In the genomic region with DNA sequence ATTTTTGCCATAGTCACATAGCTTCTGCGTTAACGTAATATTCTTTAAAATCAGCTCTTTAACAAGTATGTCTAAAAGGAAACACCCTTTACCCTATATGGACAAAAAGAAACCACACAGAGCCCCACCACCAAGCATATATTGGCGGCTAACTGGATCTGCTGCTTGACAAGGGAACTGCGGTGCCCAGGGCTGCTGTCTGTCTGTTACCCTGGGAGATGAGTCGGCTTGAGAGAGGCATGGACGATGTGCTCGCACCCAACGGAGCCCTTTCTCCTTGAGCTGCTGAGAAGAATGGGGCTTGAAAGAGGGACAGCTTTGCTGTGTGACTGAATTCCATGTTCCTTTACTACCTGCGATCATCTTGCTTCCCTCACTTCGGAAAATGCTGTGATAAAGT, we compare ENCODE assay signal across 8 cellular contexts.
A peak's percentile ranks its signal among the peaks of the same experiment; 100 is the strongest.
DNase-seq lines count a peak whose midpoint lies in the region; ATAC-seq and TF ChIP-seq lines count a peak whose summit lies in the region.

No MANE protein-coding gene starts in this region.

- H3K27ac Mint-ChIP-seq in activated CD4-positive, alpha-beta T cell treated with anti-CD3 and anti-CD28 coated beads, Interleukin-2, amount 10 ng/mL, durations not matched to agents 7 days and 5 days, result no peak overlapping the region
- H3K27ac Mint-ChIP-seq in stimulated activated naive CD8-positive, alpha-beta T cell treated with anti-CD3 and anti-CD28 coated beads, Interleukin-15, Interleukin-2, amounts not matched to agents 100 ng/mL and 50 ng/mL, for 24 hours, result no peak overlapping the region

- CTCF ChIA-PET in activated CD4-positive, alpha-beta T cell treated with anti-CD3 and anti-CD28 coated beads, Interleukin-2, amount 10 ng/mL, durations not matched to agents 7 days and 5 days (lab: Charles Lee), result interaction anchor here (0.6 kb wide), 1 partner anchor 193 kb away, joined by 3 read pairs; no protein-coding TSS in a partner anchor

- H3K36me3 ChIP-seq in brain microvascular endothelial cell (replicated peaks), result no peaks in the 10 kb centered on the region

- no peak for TF ChIP-seq CTCF in brain microvascular endothelial cell (IDR thresholded peaks at IDR 0.05; ENCODE audit: low read depth, low read length, missing control alignments)

- H3K36me3 Mint-ChIP-seq in activated CD4-positive, alpha-beta T cell treated with anti-CD3 and anti-CD28 coated beads, Interleukin-2, amount 10 ng/mL, durations not matched to agents 7 days and 5 days (ENCODE audit: low read depth), result no peaks in the 10 kb centered on the region
- H3K36me3 Mint-ChIP-seq in stimulated activated naive CD8-positive, alpha-beta T cell treated with anti-CD3 and anti-CD28 coated beads, Interleukin-15, Interleukin-2, amounts not matched to agents 100 ng/mL and 50 ng/mL, for 24 hours (ENCODE audit: low read depth), result no peaks in the 10 kb centered on the region

- peaks cover 20% of the 10 kb centered on the region for H3K4me1 Mint-ChIP-seq in activated CD4-positive, alpha-beta T cell treated with anti-CD3 and anti-CD28 coated beads, Interleukin-2, amount 10 ng/mL, durations not matched to agents 7 days and 5 days
- H3K4me1 Mint-ChIP-seq in stimulated activated naive CD8-positive, alpha-beta T cell treated with anti-CD3 and anti-CD28 coated beads, Interleukin-15, Interleukin-2, amounts not matched to agents 100 ng/mL and 50 ng/mL, for 24 hours (ENCODE audit: low read depth), result peaks cover 16% of the 10 kb centered on the region

- no peak for ATAC-seq in HG02623 (IDR thresholded peaks at IDR 0.05; ENCODE audit: unreplicated experiment)

- H3K27me3 Mint-ChIP-seq in activated CD4-positive, alpha-beta T cell treated with anti-CD3 and anti-CD28 coated beads, Interleukin-2, amount 10 ng/mL, durations not matched to agents 7 days and 5 days, result peaks cover 15% of the 10 kb centered on the region
- peaks cover 10% of the 10 kb centered on the region for H3K27me3 Mint-ChIP-seq in stimulated activated naive CD8-positive, alpha-beta T cell treated with anti-CD3 and anti-CD28 coated beads, Interleukin-15, Interleukin-2, amounts not matched to agents 100 ng/mL and 50 ng/mL, for 24 hours

- no peak overlapping the region for H3K27ac ChIP-seq in brain microvascular endothelial cell

- H3K4me3 ChIP-seq in brain microvascular endothelial cell (ENCODE audit: low read depth, low read length), result no peak overlapping the region

- POLR2A ChIA-PET in activated CD4-positive, alpha-beta T cell treated with anti-CD3 and anti-CD28 coated beads, Interleukin-2, amount 10 ng/mL, durations not matched to agents 7 days and 5 days (lab: Charles Lee), result interaction anchor here (0.6 kb wide), 1 partner anchor 54 kb away, joined by 3 read pairs; no protein-coding TSS in a partner anchor

- H3K27me3 ChIP-seq in brain microvascular endothelial cell (replicated peaks), result peaks cover 27% of the 10 kb centered on the region

- peak overlapping the region; percentile 55 for H3K4me3 Mint-ChIP-seq in activated CD4-positive, alpha-beta T cell treated with anti-CD3 and anti-CD28 coated beads, Interleukin-2, amount 10 ng/mL, durations not matched to agents 7 days and 5 days
- H3K4me3 Mint-ChIP-seq in stimulated activated naive CD8-positive, alpha-beta T cell treated with anti-CD3 and anti-CD28 coated beads, Interleukin-15, Interleukin-2, amounts not matched to agents 100 ng/mL and 50 ng/mL, for 24 hours, result peak overlapping the region; percentile 20

- peak; percentile 35 for DNase-seq in activated CD4-positive, alpha-beta T cell treated with anti-CD3 and anti-CD28 coated beads, Interleukin-2, amount 10 ng/mL, durations not matched to agents 7 days and 5 days
- DNase-seq in activated CD4-positive, alpha-beta T cell treated with anti-CD3 and anti-CD28 coated beads for 1 hour, result no peak
- DNase-seq in NCI-H69 (lab: John Stamatoyannopoulos, UW) (peak; percentile 82), brain microvascular endothelial cell (peak; percentile 20), GM19240 (ENCODE audit: insufficient read length, low spot score) (no peak), T-helper 9 cell (no peak)

- in situ Hi-C loops in brain microvascular endothelial cell (cut with HindIII; ENCODE audit: low pct_ligation_motif_present, low sequenced_read_pairs), result no loop called here

- no peaks in the 10 kb centered on the region for H3K9me3 Mint-ChIP-seq in activated CD4-positive, alpha-beta T cell treated with anti-CD3 and anti-CD28 coated beads, Interleukin-2, amount 10 ng/mL, durations not matched to agents 7 days and 5 days
- H3K9me3 Mint-ChIP-seq in stimulated activated naive CD8-positive, alpha-beta T cell treated with anti-CD3 and anti-CD28 coated beads, Interleukin-15, Interleukin-2, amounts not matched to agents 100 ng/mL and 50 ng/mL, for 24 hours, result no peaks in the 10 kb centered on the region

Comparison
In these comparisons a context has a peak if more than half of its experiments do, and no peak if none do; other contexts are left out.
1. DNase-seq: peak in activated CD4-positive, alpha-beta T cell treated with anti-CD3 and anti-CD28 coated beads, Interleukin-2, amount 10 ng/mL, durations not matched to agents 7 days and 5 days (single experiment), NCI-H69 (single experiment) and brain microvascular endothelial cell (single experiment); none in activated CD4-positive, alpha-beta T cell treated with anti-CD3 and anti-CD28 coated beads for 1 hour (single experiment), GM19240 (single experiment) and T-helper 9 cell (single experiment).